ENCODE assay signal across 1 cellular context in the genomic region with DNA sequence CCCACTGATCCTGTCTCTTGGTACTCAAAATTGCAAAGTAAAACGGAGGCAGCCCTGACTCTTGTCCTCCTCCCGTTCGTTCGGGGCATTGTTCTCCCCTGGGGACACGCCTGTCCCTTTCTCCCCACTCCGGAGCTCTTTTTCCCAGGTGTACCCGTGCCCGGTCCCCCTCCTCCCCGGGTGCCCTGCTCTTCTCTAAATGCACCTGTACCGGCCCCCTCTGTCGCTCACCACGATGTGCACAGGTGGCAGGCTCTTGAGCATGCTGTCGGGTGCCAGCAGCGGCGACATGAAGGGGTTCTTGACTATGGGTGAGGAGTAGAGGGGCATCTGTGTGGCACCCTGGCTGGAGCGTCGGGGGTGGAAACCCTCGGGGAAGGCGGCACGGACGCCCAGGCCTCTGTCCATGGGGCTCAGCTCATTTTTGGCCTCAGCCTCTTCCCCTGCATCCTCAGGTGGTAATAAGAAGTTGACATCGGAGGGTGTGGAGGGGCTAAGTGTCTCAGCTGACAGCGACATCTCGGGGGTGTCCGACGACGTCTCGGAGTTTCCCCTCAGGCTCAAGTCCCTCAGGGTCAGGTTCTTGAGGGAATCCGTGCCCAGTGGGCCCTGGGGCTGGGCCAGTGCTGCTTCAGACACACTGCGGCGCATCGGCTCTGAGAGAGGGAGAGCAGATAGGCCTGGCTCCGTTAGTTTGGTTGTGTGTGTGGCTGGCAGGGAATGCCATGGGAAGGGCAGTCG.
A peak's percentile ranks its signal among the peaks of the same experiment; 100 is the strongest.
TF ChIP-seq lines count a peak whose summit lies in the region.

No MANE protein-coding gene starts in this region.

TF ChIP-seq in K562, 482 proteins besides CTCF, POLR2A, EP300 and RAD21:
- TF ChIP-seq ZNF133 (CRISPR knock-in tag; IDR thresholded peaks at IDR 0.05) = no peak
- no peak for TF ChIP-seq NCOA2 (IDR thresholded peaks at IDR 0.05; ENCODE audit: partially characterized antibody in 2 of 2)
- 0 out of 2 replicates have a peak, but pooled peaks have one; percentile 22 for TF ChIP-seq POLR2G (IDR thresholded peaks at IDR 0.05; ENCODE audit: low read depth, low read length)
